ENCODE assay signal across 11 cellular contexts in the genomic region with DNA sequence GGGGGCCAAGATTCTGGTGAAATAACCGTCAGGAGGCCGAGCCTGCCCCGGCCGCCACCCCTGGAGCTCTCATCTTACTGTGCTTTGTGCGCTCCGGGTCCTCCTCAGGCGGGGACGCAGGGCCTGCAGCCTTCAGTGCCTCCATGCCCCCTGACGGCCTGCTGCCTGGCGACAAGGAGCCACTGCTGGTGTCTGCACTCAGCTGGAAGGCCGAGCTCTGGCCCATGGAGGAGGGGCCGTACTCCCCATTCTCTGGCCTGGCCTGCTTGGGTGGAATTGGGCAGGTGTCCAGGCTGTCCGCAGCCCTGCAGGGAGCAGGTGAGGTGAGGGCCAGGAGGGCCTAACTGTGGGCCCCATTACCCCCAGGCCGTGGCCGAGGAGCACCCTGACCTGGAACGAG.
"Had no signal": no experiment of that assay in that cellular context is flagged by ENCODE, and none has a peak within 500 bp of the region (broad histone marks: within the 10 kb centered on the region; RNA-seq: fewer than 3 reads in every experiment).

No MANE protein-coding gene starts in this region.

- H3K36me3 ChIP-seq: neural progenitor cell had no signal

- ATAC-seq: effector memory CD8-positive, alpha-beta T cell; gastrocnemius medialis; stimulated activated effector memory CD8-positive, alpha-beta T cell treated with anti-CD3 and anti-CD28 coated beads, Interleukin-12 subunit alpha, Interleukin-12 subunit beta, amount 100 ng/mL, for 72 hours had no signal

- H3K4me2 ChIP-seq: neural progenitor cell had no signal

- H3K9me3 ChIP-seq: gastrocnemius medialis, lower lobe of right lung, tibial nerve, vagina had no signal

- H3K4me3 ChIP-seq: gastrocnemius medialis, lower lobe of right lung, neural progenitor cell, tibial nerve, vagina had no signal

- DNase-seq: activated CD4-positive, CD25-positive, alpha-beta regulatory T cell; activated naive CD4-positive, alpha-beta T cell treated with anti-CD3 and anti-CD28 coated beads, Interleukin-2, amount 10 ng/mL, durations not matched to agents 7 days and 5 days; amniotic stem cell; effector memory CD8-positive, alpha-beta T cell; gastrocnemius medialis; lower lobe of right lung had no signal

- H2AFZ ChIP-seq: neural progenitor cell had no signal

- H3K27ac ChIP-seq: epithelial cell of prostate, gastrocnemius medialis, lower lobe of right lung, neural progenitor cell, tibial nerve, vagina had no signal

- H3K27me3 ChIP-seq: gastrocnemius medialis, neural progenitor cell, tibial nerve, vagina had no signal

- H3K9ac ChIP-seq: neural progenitor cell had no signal
